Comparison of ENCODE assay signal across 1 cellular context in the genomic region with DNA sequence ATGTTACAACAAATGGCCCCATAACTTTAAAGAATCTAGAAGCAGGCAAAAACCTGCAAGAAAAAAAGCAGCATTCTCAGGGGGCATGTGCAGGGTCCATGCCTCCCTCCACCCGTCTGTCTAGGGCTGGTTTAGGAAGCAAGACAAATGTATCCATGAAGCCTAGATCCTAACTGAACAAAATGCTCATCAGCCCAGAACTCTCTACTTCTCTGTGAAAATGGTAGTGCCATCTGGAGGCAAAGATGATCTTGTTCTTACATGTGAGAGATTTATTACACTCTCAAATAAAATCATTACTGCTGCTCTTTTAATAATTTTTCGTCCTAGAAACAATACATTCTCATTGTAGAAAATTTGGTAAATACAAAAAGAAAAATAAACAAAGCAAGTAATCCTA.
TF ChIP-seq lines count a peak whose summit lies in the region.

No MANE protein-coding gene starts in this region.

TF ChIP-seq in IMR-90, 13 proteins besides CTCF, POLR2A, EP300 and RAD21 (continued from another document):
- TF ChIP-seq RFX5 (IDR thresholded peaks at IDR 0.05; ENCODE audit: low read depth, low read length) (no peak), BHLHE40 (IDR thresholded peaks at IDR 0.05; ENCODE audit: low read depth, low read length) (no peak), CEBPB (IDR thresholded peaks at IDR 0.05; ENCODE audit: low read depth, low read length) (no peak), MAFK (IDR thresholded peaks at IDR 0.05; ENCODE audit: low read depth, low read length) (no peak), MAZ (IDR thresholded peaks at IDR 0.05; ENCODE audit: borderline replicate concordance, low read depth, low read length) (no peak)
